ENCODE assay signal across 1 cellular context in genomic region chr22:17087176-17088131, GRCh38.
TF ChIP-seq lines count a peak whose summit lies in the region.

No MANE protein-coding gene starts in this region.

TF ChIP-seq in GM12878, 131 proteins besides CTCF, POLR2A, EP300 and RAD21 (continued from another document):
- TF ChIP-seq REST (IDR thresholded peaks at IDR 0.05; ENCODE audit: low read depth, low read length) (no peak), ZBTB40 (IDR thresholded peaks at IDR 0.05; ENCODE audit: borderline replicate concordance) (no peak), IRF4 (IDR thresholded peaks at IDR 0.05; ENCODE audit: low read depth, low read length) (0 out of 2 replicates have a peak, but pooled peaks have one; percentile 24), CBFB (IDR thresholded peaks at IDR 0.05; ENCODE audit: low read depth) (peak; percentile 96), IKZF2 (IDR thresholded peaks at IDR 0.05) (peak; percentile 80 to 81), BHLHE40 (IDR thresholded peaks at IDR 0.05; ENCODE audit: borderline replicate concordance in 1 of 2, low read depth in 2 of 2, low read length in 1 of 2) (0 out of 4 replicates have a peak, but pooled peaks have one; percentile 5 to 39), SPI1 (IDR thresholded peaks at IDR 0.05; ENCODE audit: borderline replicate concordance, insufficient read depth, low read depth, low read length) (no peak), DPF2 (IDR thresholded peaks at IDR 0.05) (0 out of 2 replicates have a peak, but pooled peaks have one; percentile 60), TCF3 (IDR thresholded peaks at IDR 0.05; ENCODE audit: borderline replicate concordance, insufficient read depth, low read depth, low read length) (peak; percentile 83; the same call in 1 of the 2 replicates), RB1 (IDR thresholded peaks at IDR 0.05; ENCODE audit: borderline replicate concordance) (no peak), ETV6 (conservative IDR thresholded peaks at IDR 0.05 in 1 of 2, IDR thresholded peaks at IDR 0.05 in 1 of 2; ENCODE audit: borderline replicate concordance in 1 of 2, low read depth in 1 of 2) (no peak), POU2F2 (IDR thresholded peaks at IDR 0.05; ENCODE audit: borderline replicate concordance, low read depth, low read length) (0 out of 3 replicates have a peak, but pooled peaks have one; percentile 21), MLLT1 (IDR thresholded peaks at IDR 0.05) (peak; percentile 84), PKNOX1 (IDR thresholded peaks at IDR 0.05) (peak; percentile 29; the same call in 1 of the 2 replicates), MTA3 (IDR thresholded peaks at IDR 0.05; ENCODE audit: borderline replicate concordance, low read length) (0 out of 2 replicates have a peak, but pooled peaks have one; percentile 38), NFIC (IDR thresholded peaks at IDR 0.05; ENCODE audit: low read depth, low read length) (peak; percentile 60; the same call in 1 of the 2 replicates), NBN (IDR thresholded peaks at IDR 0.05) (peak; percentile 42; the same call in 1 of the 2 replicates), POLR2AphosphoS5 (IDR thresholded peaks at IDR 0.05; ENCODE audit: low read length) (peak; percentile 9; the same call in 1 of the 2 replicates), FOXM1 (IDR thresholded peaks at IDR 0.05; ENCODE audit: low read depth, low read length) (no peak), MTA2 (IDR thresholded peaks at IDR 0.05; ENCODE audit: low read depth) (peak; percentile 69), CREM (IDR thresholded peaks at IDR 0.05; ENCODE audit: low read depth) (0 out of 2 replicates have a peak, but pooled peaks have one; percentile 32), MEF2B (IDR thresholded peaks at IDR 0.05; ENCODE audit: partially characterized antibody, poor library complexity, severe bottlenecking) (peak; percentile 24), PBX3 (IDR thresholded peaks at IDR 0.05; ENCODE audit: insufficient replicate concordance, low read depth, low read length) (no peak), ZNF24 (IDR thresholded peaks at IDR 0.05) (no peak), ATF7 (IDR thresholded peaks at IDR 0.05; ENCODE audit: low read depth) (peak; percentile 50; the same call in 1 of the 2 replicates), ATF2 (IDR thresholded peaks at IDR 0.05; ENCODE audit: low read length) (0 out of 2 replicates have a peak, but pooled peaks have one; percentile 57), JUNB (IDR thresholded peaks at IDR 0.05) (peak; percentile 23; the same call in 1 of the 2 replicates), TBL1XR1 (IDR thresholded peaks at IDR 0.05; ENCODE audit: low read depth, low read length) (0 out of 2 replicates have a peak, but pooled peaks have one; percentile 43), MYC (IDR thresholded peaks at IDR 0.05; ENCODE audit: insufficient read depth, insufficient read length, insufficient replicate concordance, low read length, severe bottlenecking) (no peak), SREBF2 (IDR thresholded peaks at IDR 0.05; ENCODE audit: low read length) (no peak), NKRF (conservative IDR thresholded peaks at IDR 0.05) (no peak), E2F4 (IDR thresholded peaks at IDR 0.05; ENCODE audit: low read depth, low read length) (no peak), EED (IDR thresholded peaks at IDR 0.05; ENCODE audit: low read depth) (peak; percentile 76), ZNF207 (IDR thresholded peaks at IDR 0.05; ENCODE audit: borderline replicate concordance) (no peak)
TF ChIP-seq in GM12878: peak in this region for 24.
